ENCODE assay signal across 11 cellular contexts in the genomic region with DNA sequence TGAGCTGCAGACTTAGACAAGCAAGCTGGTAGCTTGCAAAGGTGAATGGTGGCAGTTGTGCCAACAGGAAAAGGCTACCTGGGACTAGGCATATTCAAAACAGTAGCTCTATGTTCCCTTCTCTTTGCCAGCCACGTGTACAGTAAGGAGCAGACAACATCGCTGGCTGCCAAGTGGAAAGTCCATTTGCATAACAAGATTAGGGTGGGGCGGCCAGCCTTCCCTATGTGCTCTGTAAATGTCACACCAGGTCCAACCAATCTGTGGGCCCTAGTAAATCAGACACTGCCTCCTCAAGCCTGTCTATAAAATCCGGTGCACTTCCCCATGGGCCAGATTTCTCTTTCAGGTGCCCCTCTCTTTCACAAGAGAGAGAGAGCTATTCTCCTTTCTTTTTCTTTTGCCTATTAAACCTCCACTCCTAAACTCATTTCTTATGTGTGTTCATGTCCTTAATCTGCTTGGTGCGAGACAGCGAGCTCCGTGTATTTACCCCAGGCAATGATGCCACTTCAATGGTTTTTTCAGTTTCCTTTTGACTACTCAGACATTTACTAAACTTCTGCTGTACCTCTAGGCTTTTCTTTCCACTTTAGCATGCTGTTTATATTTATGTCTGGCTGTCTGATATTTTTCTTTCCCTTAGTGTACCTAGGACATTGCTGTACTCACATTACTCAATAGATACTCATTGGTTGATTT.
A peak's percentile ranks its signal among the peaks of the same experiment; 100 is the strongest.
DNase-seq lines count a peak whose midpoint lies in the region; ATAC-seq, FAIRE-seq and TF ChIP-seq lines count a peak whose summit lies in the region.
"Had no signal": no experiment of that assay in that cellular context is flagged by ENCODE, and none has a peak within 500 bp of the region (broad histone marks: within the 10 kb centered on the region; RNA-seq: fewer than 3 reads in every experiment).

No MANE protein-coding gene starts in this region.

- no peak for TF ChIP-seq CTCF in VCaP (conservative IDR thresholded peaks at IDR 0.05)

- WGBS in small intestine, 3 donors = 19 to 55% (median 31%) methylated on average over 7 of the region's 7 CpGs

- peak; percentile 60 for ATAC-seq in HG02943 (IDR thresholded peaks at IDR 0.05; ENCODE audit: low read depth, unreplicated experiment)
- no peak for ATAC-seq in GM18873 (IDR thresholded peaks at IDR 0.05; ENCODE audit: low FRiP score, unreplicated experiment)
- ATAC-seq: activated T-helper 17 cell treated with anti-CD3 and anti-CD28 coated beads, Interleukin-2, amount 50 U/mL, for 72 hours; psoas muscle had no signal

- H3K4me3 ChIP-seq in small intestine (ENCODE audit: low read depth in 1 of 2, low read length in 2 of 2) = no peak overlapping the region
- H3K4me3 ChIP-seq: psoas muscle had no signal

- H3K27me3 ChIP-seq in small intestine (ENCODE audit: control insufficient read depth in 2 of 2, insufficient read depth in 2 of 2, low read length in 2 of 2) = no peaks in the 10 kb centered on the region

- no peak for FAIRE-seq in small intestine (lab: Jason Lieb, UNC)

- H3K27ac ChIP-seq in VCaP = peak overlapping the region; percentile 30; the same call in 1 of the 2 replicates
- H3K27ac ChIP-seq in small intestine (ENCODE audit: low read depth in 1 of 2, low read length in 1 of 2) = no peak overlapping the region
- H3K27ac ChIP-seq: psoas muscle had no signal

- no peaks in the 10 kb centered on the region for H3K9me3 ChIP-seq in small intestine (ENCODE audit: control insufficient read depth, low read depth)
- H3K9me3 ChIP-seq: psoas muscle had no signal

- H3K36me3 ChIP-seq in small intestine (ENCODE audit: control insufficient read depth in 2 of 2, insufficient read depth in 2 of 2, low read length in 2 of 2) = no peaks in the 10 kb centered on the region

- H3K4me1 ChIP-seq in small intestine (ENCODE audit: control insufficient read depth in 2 of 2, insufficient read depth in 1 of 2, low read depth in 1 of 2, low read length in 1 of 2) = no peaks in the 10 kb centered on the region
- H3K4me1 ChIP-seq: psoas muscle had no signal

- DNase-seq in NCI-H345 (lab: John Stamatoyannopoulos, UW) = peak; percentile 21
- no peak for DNase-seq in NCI-H345 treated with DMSO at 0.1 percent for 48 hours (lab: John Stamatoyannopoulos, UW; ENCODE audit: unreplicated experiment)
- DNase-seq in small intestine = peak; percentile 77
- no peak for DNase-seq in anterior cingulate cortex (lab: John Stamatoyannopoulos, UW)
- DNase-seq in NCI-H446 treated with DMSO at 0.1 percent for 48 hours (lab: John Stamatoyannopoulos, UW) = no peak
- DNase-seq: EL, psoas muscle had no signal

Comparison
In these comparisons a context has a peak if more than half of its experiments do, and no peak if none do; other contexts are left out.
1. DNase-seq: peak in NCI-H345 (single experiment) and small intestine (single experiment); none in NCI-H345 treated with DMSO at 0.1 percent for 48 hours (single experiment), anterior cingulate cortex (0 of 58) and NCI-H446 treated with DMSO at 0.1 percent for 48 hours (single experiment).